In genomic region chr2:238523158-238524110, GRCh38 we compare ENCODE assay signal across 11 cellular contexts.
DNase-seq lines count a peak whose midpoint lies in the region; ATAC-seq, FAIRE-seq and TF ChIP-seq lines count a peak whose summit lies in the region.
"Had no signal": no experiment of that assay in that cellular context is flagged by ENCODE, and none has a peak within 500 bp of the region (broad histone marks: within the 10 kb centered on the region; RNA-seq: fewer than 3 reads in every experiment).

No MANE protein-coding gene starts in this region.

- H3K9me3 ChIP-seq in kidney (ENCODE audit: control insufficient read depth in 1 of 2, low read length in 2 of 2) (no peaks in the 10 kb centered on the region), upper lobe of right lung (no peaks in the 10 kb centered on the region)
- H3K9me3 ChIP-seq: upper lobe of left lung had no signal

- in situ Hi-C loops in brain microvascular endothelial cell (cut with HindIII; ENCODE audit: low pct_ligation_motif_present, low sequenced_read_pairs) = no loop called here

- H3K27ac ChIP-seq in brain microvascular endothelial cell (no peak overlapping the region), kidney (ENCODE audit: low read depth in 2 of 2, low read length in 2 of 2) (no peak overlapping the region), upper lobe of right lung (no peak overlapping the region)
- H3K27ac ChIP-seq: upper lobe of left lung had no signal

- intact Hi-C loops in kidney (cut with DNase I) = no loop called here
- intact Hi-C loops in upper lobe of right lung (cut with DNase I) = no loop called here

- ATAC-seq in upper lobe of right lung (peak; percentile 8), GM21381 (IDR thresholded peaks at IDR 0.05; ENCODE audit: unreplicated experiment) (no peak)

- H3K36me3 ChIP-seq in brain microvascular endothelial cell (replicated peaks) (no peaks in the 10 kb centered on the region), kidney (ENCODE audit: control insufficient read depth in 1 of 2, insufficient read depth in 2 of 2, low read length in 2 of 2) (no peaks in the 10 kb centered on the region), upper lobe of right lung (no peaks in the 10 kb centered on the region)
- H3K36me3 ChIP-seq: upper lobe of left lung had no signal

- H3K4me3 ChIP-seq in brain microvascular endothelial cell (ENCODE audit: low read depth, low read length) (no peak overlapping the region), kidney (ENCODE audit: low read length in 2 of 2) (no peak overlapping the region), upper lobe of right lung (no peak overlapping the region)
- H3K4me3 ChIP-seq: upper lobe of left lung had no signal

- no peak overlapping the region for H3K9ac ChIP-seq in kidney (ENCODE audit: low read length in 2 of 2)

- peak; percentile 49 for DNase-seq in NCI-H82 (lab: John Stamatoyannopoulos, UW)
- no peak for DNase-seq in NCI-H82 treated with DMSO at 0.1 percent for 48 hours (lab: John Stamatoyannopoulos, UW; ENCODE audit: unreplicated experiment)
- no peak for DNase-seq in brain microvascular endothelial cell
- peak; percentile 63 for DNase-seq in kidney
- no peak for DNase-seq in upper lobe of right lung
- DNase-seq in activated CD8-positive, alpha-beta memory T cell treated with anti-CD3 and anti-CD28 coated beads, Interleukin-2, amount 50 U/mL, for 48 hours = no peak
- no peak for DNase-seq in kidney glomerular epithelial cell (lab: John Stamatoyannopoulos, UW)
- DNase-seq: activated CD8-positive, alpha-beta memory T cell treated with anti-CD3 and anti-CD28 coated beads, Interleukin-2, amount 50 U/mL, for 4 hours; NCI-H146 had no signal

- H3K27me3 ChIP-seq in brain microvascular endothelial cell (replicated peaks) (peaks cover 14% of the 10 kb centered on the region), upper lobe of right lung (no peaks in the 10 kb centered on the region)
- H3K27me3 ChIP-seq: upper lobe of left lung had no signal

- TF ChIP-seq CTCF in brain microvascular endothelial cell (IDR thresholded peaks at IDR 0.05; ENCODE audit: low read depth, low read length, missing control alignments) = peak; percentile 61
- no peak for TF ChIP-seq CTCF in kidney (IDR thresholded peaks at IDR 0.05; ENCODE audit: borderline replicate concordance, extremely low read depth, insufficient read depth)
- TF ChIP-seq CTCF in upper lobe of right lung (IDR thresholded peaks at IDR 0.05) = no peak

- H3K4me1 ChIP-seq in kidney (ENCODE audit: control insufficient read depth in 1 of 2, insufficient read depth in 1 of 2, low read depth in 1 of 2, low read length in 2 of 2) (no peaks in the 10 kb centered on the region), upper lobe of right lung (no peaks in the 10 kb centered on the region)

- no peak for FAIRE-seq in kidney (lab: Jason Lieb, UNC)

Comparison
In these comparisons a context has a peak if more than half of its experiments do, and no peak if none do; other contexts are left out.
1. DNase-seq: peak in NCI-H82 (single experiment) and kidney (single experiment); none in NCI-H82 treated with DMSO at 0.1 percent for 48 hours (single experiment), brain microvascular endothelial cell (single experiment), upper lobe of right lung (single experiment), activated CD8-positive, alpha-beta memory T cell treated with anti-CD3 and anti-CD28 coated beads, Interleukin-2, amount 50 U/mL, for 48 hours (single experiment) and kidney glomerular epithelial cell (single experiment).